Comparison of ENCODE assay signal across 9 cellular contexts in genomic region chr18:67515987-67516431, GRCh38. TPM values are rescaled to one million over a fixed set of nuclear protein-coding genes. Genes with fewer than 3 reads are reported as not detected.
DNase-seq lines count a peak whose midpoint lies in the region; ATAC-seq, FAIRE-seq and TF ChIP-seq lines count a peak whose summit lies in the region.
"Had no signal": no experiment of that assay in that cellular context is flagged by ENCODE, and none has a peak within 500 bp of the region (broad histone marks: within the 10 kb centered on the region; RNA-seq: fewer than 3 reads in every experiment).

No MANE protein-coding gene starts in this region.

- DNase-seq in AG09319 (ENCODE audit: extremely low read depth, low read depth) (peak; percentile 64), NCI-H524 (lab: John Stamatoyannopoulos, UW) (peak; percentile 61 to 80), H1 (ENCODE audit: low read depth in 1 of 2, low spot score in 2 of 2) (peak in 1 of 2 experiments; percentile 91), memory B cell (ENCODE audit: low spot score in 2 of 2) (peak; percentile 34 to 44)
- peak; percentile 16 for DNase-seq in activated CD8-positive, alpha-beta memory T cell treated with anti-CD3 and anti-CD28 coated beads, Interleukin-2, amount 50 U/mL, for 1 hour (ENCODE audit: extremely low read depth)
- DNase-seq in stimulated activated CD8-positive, alpha-beta memory T cell treated with anti-CD3 and anti-CD28 coated beads, Interleukin-12 subunit alpha, Interleukin-12 subunit beta, amount 100 ng/mL, for 1 hour (ENCODE audit: low read depth): peak; percentile 30

- H3K18ac ChIP-seq in H1 (ENCODE audit: extremely low read depth, low read length): peak overlapping the region; percentile 75

- peak; percentile 33 for ATAC-seq in GM19023 (IDR thresholded peaks at IDR 0.05; ENCODE audit: unreplicated experiment)
- peak; percentile 31 for ATAC-seq in HG03342 (IDR thresholded peaks at IDR 0.05; ENCODE audit: unreplicated experiment)
- ATAC-seq in memory B cell (ENCODE audit: low read depth): peak; percentile 14
- ATAC-seq: HCT116 had no signal

- H3K56ac ChIP-seq in H1 (replicated peaks; ENCODE audit: insufficient read length, low read depth, low read length): no peak overlapping the region

- H3K27ac Mint-ChIP-seq in memory B cell: no peak overlapping the region

- peak overlapping the region in 3 of 4 experiments; percentile 56 to 75 (median 59); a peak in 5 of 7 replicates for H3K9ac ChIP-seq in H1 (replicated peaks in 1 of 4; ENCODE audit: extremely low read depth in 1 of 4, low read depth in 3 of 4, low read length in 3 of 4)

- no peaks in the 10 kb centered on the region for H3K9me3 Mint-ChIP-seq in memory B cell

- H3K4me1 ChIP-seq in H1 (replicated peaks in 1 of 4; ENCODE audit: control insufficient read depth in 3 of 4, insufficient read depth in 4 of 4, low read length in 3 of 4): peaks cover 2 to 8% (median 4%) of the 10 kb centered on the region in 4 experiments; a peak in 6 of 7 replicates

- no peak overlapping the region for H4K5ac ChIP-seq in H1 (ENCODE audit: insufficient read length, low read depth, low read length)

- H4K91ac ChIP-seq in H1 (replicated peaks; ENCODE audit: insufficient read length, low read length): no peak overlapping the region

- CTCF ChIA-PET in H1 (lab: Charles Lee; ENCODE audit: partially characterized antibody): interaction anchor here (0.6 to 6.8 kb wide), 17 partner anchors 10 to 1144 kb away, joined by 3 to 46 read pairs (median 3); no protein-coding TSS in a partner anchor

- no peaks in the 10 kb centered on the region for H3K36me3 Mint-ChIP-seq in memory B cell

- H3K14ac ChIP-seq in H1 (ENCODE audit: insufficient read length): no peak overlapping the region

- H3K4me3 Mint-ChIP-seq in memory B cell: peak overlapping the region; percentile 80

- TF ChIP-seq POLR2A in H1 (IDR thresholded peaks at IDR 0.05; ENCODE audit: control extremely low read depth in 1 of 2, low read depth in 2 of 2, low read length in 2 of 2): 0 out of 3 replicates have a peak, but pooled peaks of 1 of the 2 experiments have one; percentile 17

- H3K4me1 Mint-ChIP-seq in memory B cell: peaks cover 13% of the 10 kb centered on the region

- peaks cover 8 to 46% of the 10 kb centered on the region in 2 experiments; a peak in 3 of 4 replicates for H3K79me2 ChIP-seq in H1 (ENCODE audit: control insufficient read depth in 1 of 2, insufficient read depth in 2 of 2, low read length in 2 of 2)

- no peak overlapping the region for H2BK20ac ChIP-seq in H1 (ENCODE audit: low read length)

- H3K4me2 ChIP-seq in H1 (ENCODE audit: insufficient read depth in 1 of 2, low read depth in 2 of 2, low read length in 2 of 2): peak overlapping the region; percentile 71 to 74; a peak in 3 of 4 replicates

- H3K4ac ChIP-seq in H1 (replicated peaks; ENCODE audit: insufficient read length, low read depth, low read length): no peak overlapping the region

- H3K36me3 ChIP-seq in H1 (ENCODE audit: control insufficient read depth in 2 of 4, insufficient read depth in 4 of 4, low read length in 3 of 4): peaks cover 0 to 8% (median 0%) of the 10 kb centered on the region in 4 experiments; a peak in 2 of 8 replicates

- H4K8ac ChIP-seq in H1 (ENCODE audit: extremely low read depth, insufficient read depth, low read length): no peak overlapping the region; the same call in 1 of the 2 replicates

- peak; percentile 92 to 93 for TF ChIP-seq RAD21 in H1 (IDR thresholded peaks at IDR 0.05 in 1 of 2, conservative IDR thresholded peaks at IDR 0.05 in 1 of 2; ENCODE audit: low read depth in 2 of 2, low read length in 2 of 2)

- no peak overlapping the region for H2AK5ac ChIP-seq in H1 (ENCODE audit: low read depth, low read length)

- peak overlapping the region; percentile 36; the same call in 1 of the 2 replicates for H2BK5ac ChIP-seq in H1 (ENCODE audit: low read depth, low read length)

- no peak overlapping the region for H2BK120ac ChIP-seq in H1 (replicated peaks; ENCODE audit: low read depth, low read length)

- H3K27ac ChIP-seq in H1 (ENCODE audit: low read depth, low read length): no peak overlapping the region

- no peak for FAIRE-seq in H1 (lab: Jason Lieb, UNC)

- H3K27me3 Mint-ChIP-seq in memory B cell: peaks cover 2% of the 10 kb centered on the region

- H3K27me3 ChIP-seq in H1 (replicated peaks in 1 of 4; ENCODE audit: control insufficient read depth in 3 of 4, extremely low read depth in 1 of 4, insufficient read depth in 3 of 4, low read length in 3 of 4): no peaks in the 10 kb centered on the region

- no peaks in the 10 kb centered on the region for H3K79me1 ChIP-seq in H1 (ENCODE audit: low read depth, low read length)

- no peak overlapping the region for H2BK12ac ChIP-seq in H1 (ENCODE audit: low read depth, low read length)

- peak overlapping the region; percentile 74; the same call in 1 of the 2 replicates for H2AFZ ChIP-seq in H1 (ENCODE audit: low read length)

- H3K9me3 ChIP-seq in H1 (ENCODE audit: insufficient read depth in 2 of 2, low read depth in 1 of 2, low read length in 1 of 2): no peaks in the 10 kb centered on the region

- peak overlapping the region; percentile 58 to 90 (median 82) for H3K4me3 ChIP-seq in H1 (ENCODE audit: extremely low read depth in 1 of 4, insufficient read depth in 2 of 4, low read depth in 3 of 4, low read length in 4 of 4)

- POLR2A ChIA-PET in H1 (lab: Charles Lee; ENCODE audit: partially characterized antibody): interaction anchor here (0.6 to 1.4 kb wide), 5 partner anchors 8 to 849 kb away, joined by 3 to 5 read pairs (median 3); no protein-coding TSS in a partner anchor

- H4K20me1 ChIP-seq in H1 (replicated peaks in 1 of 2; ENCODE audit: control insufficient read depth in 1 of 2, insufficient read depth in 2 of 2, low read length in 2 of 2): peaks cover 1 to 2% of the 10 kb centered on the region in 2 experiments

- WGBS in H1 (ENCODE audit: extremely low coverage in 1 of 2, insufficient coverage in 1 of 2, insufficient read length in 1 of 2, insufficient replicate concordance in 2 of 2, low coverage in 1 of 2, low lambda C conversion rate in 2 of 2, missing lambda C conversion rate in 1 of 2), 2 experiments: 0% methylated on average over 24 of the region's 37 CpGs; no CpG with 5 or more reads in 1 of the 2 experiments

- TF ChIP-seq EP300 in H1 (IDR thresholded peaks at IDR 0.05; ENCODE audit: borderline replicate concordance in 1 of 2, low read depth in 2 of 2, low read length in 2 of 2): no peak

- no peak overlapping the region for H2BK15ac ChIP-seq in H1 (ENCODE audit: low read length)

- H3K23me2 ChIP-seq in H1 (ENCODE audit: low read depth, low read length): peaks cover 2% of the 10 kb centered on the region; the same call in 1 of the 2 replicates

- TF ChIP-seq CTCF in AG09319 (IDR thresholded peaks at IDR 0.05; ENCODE audit: low read depth, low read length) (peak; percentile 73), H1 (IDR thresholded peaks at IDR 0.05; ENCODE audit: control extremely low read depth in 1 of 3, insufficient read depth in 1 of 3, low read depth in 1 of 3, low read length in 3 of 3) (peak; percentile 75 to 87 (median 77))

- no peak overlapping the region for H3K23ac ChIP-seq in H1 (ENCODE audit: insufficient read length)

TF ChIP-seq in H1, 55 proteins besides CTCF, POLR2A, EP300 and RAD21 (continues in another document):
- TF ChIP-seq CREB1 (IDR thresholded peaks at IDR 0.05) (no peak), EZH2 (IDR thresholded peaks at IDR 0.05; ENCODE audit: low read depth, low read length, severe bottlenecking) (no peak), HDAC2 (IDR thresholded peaks at IDR 0.05; ENCODE audit: borderline replicate concordance in 1 of 2, low read depth in 2 of 2, low read length in 2 of 2) (peak in 1 of 2 experiments; percentile 63; a peak in 1 of 4 replicates), BRCA1 (IDR thresholded peaks at IDR 0.05; ENCODE audit: low read depth, low read length) (no peak), EGR1 (IDR thresholded peaks at IDR 0.05; ENCODE audit: borderline replicate concordance, low read depth, low read length) (no peak), TEAD4 (IDR thresholded peaks at IDR 0.05; ENCODE audit: low read depth, low read length) (no peak), GABPA (IDR thresholded peaks at IDR 0.05; ENCODE audit: borderline replicate concordance, insufficient read depth, low read length) (no peak), SRF (IDR thresholded peaks at IDR 0.05; ENCODE audit: low read depth, low read length) (no peak), USF2 (IDR thresholded peaks at IDR 0.05; ENCODE audit: low read length) (no peak; the same call in 1 of the 2 replicates), ASH2L (IDR thresholded peaks at IDR 0.05; ENCODE audit: low read length) (no peak), FOSL1 (IDR thresholded peaks at IDR 0.05; ENCODE audit: insufficient read depth, low read depth, low read length) (no peak), TCF12 (IDR thresholded peaks at IDR 0.05; ENCODE audit: low read depth, low read length) (no peak), CTBP2 (IDR thresholded peaks at IDR 0.05; ENCODE audit: borderline replicate concordance, insufficient read depth, insufficient read length, low read length) (no peak), TAF7 (optimal IDR thresholded peaks at IDR 0.05; ENCODE audit: borderline replicate concordance, low read depth, low read length) (no peak), NRF1 (IDR thresholded peaks at IDR 0.05; ENCODE audit: low read depth, low read length) (no peak), NANOG (IDR thresholded peaks at IDR 0.05; ENCODE audit: insufficient read depth, low read depth, low read length, poor library complexity, severe bottlenecking) (no peak), CHD1 (IDR thresholded peaks at IDR 0.05; ENCODE audit: low read depth, low read length) (no peak; the same call in 1 of the 2 replicates), SUZ12 (IDR thresholded peaks at IDR 0.05; ENCODE audit: low read length) (no peak)

RNA-seq across cellular contexts. Expression of gene DSEL, which starts 0.5 kb away (rescaled TPM):
- 20.6 and 22.8 TPM in 2 replicates for total RNA-seq in H1 (2021; fragmentation: NEBNext Ultra II Directional; extraction: Animal tissue kit (Norgen Biotek cat#: 25700))
- polyA plus RNA-seq in H1 (2011; rRNA removed): 1.8 and 3.0 TPM in 2 replicates
- 2.6 TPM for polyA plus RNA-seq in H1 (2011; cell fraction: cytosol; rRNA removed)
- polyA plus RNA-seq in H1 (2011; cell fraction: nucleus; rRNA removed): 2.0 TPM
- polyA plus RNA-seq in H1 (2012, experiment 1 of 2): 2.7 to 5.9 TPM (median 3.9 TPM) in 4 replicates
- 0.94 TPM for polyA plus RNA-seq in H1 (2012, experiment 2 of 2)
- polyA plus RNA-seq in H1 (2013, experiment 1 of 2): 24.6 TPM
- polyA plus RNA-seq in H1 (2013, experiment 2 of 2): 25.3 TPM
- polyA minus RNA-seq in H1 (2011; rRNA and poly(A)+ RNA removed): 16.5 and 23.2 TPM in 2 replicates
- 10.1 TPM for polyA minus RNA-seq in H1 (2011; cell fraction: cytosol; rRNA and poly(A)+ RNA removed)
- 38.6 TPM for polyA minus RNA-seq in H1 (2011; cell fraction: nucleus; rRNA and poly(A)+ RNA removed)
